ENCODE assay signal across 8 cellular contexts in genomic region chr12:46585854-46586621, GRCh38.
DNase-seq lines count a peak whose midpoint lies in the region; ATAC-seq and TF ChIP-seq lines count a peak whose summit lies in the region.

No MANE protein-coding gene starts in this region.

- TF ChIP-seq CTCF in lung (IDR thresholded peaks at IDR 0.05; ENCODE audit: control extremely low read depth, extremely low read depth) (no peak), omental fat pad (IDR thresholded peaks at IDR 0.05) (no peak)

- no peak overlapping the region for H3K4me3 ChIP-seq in lung

- peaks cover 0 to 2% of the 10 kb centered on the region in 2 donors for H3K9me3 ChIP-seq in lung (ENCODE audit: control insufficient read depth in 2 of 2, insufficient read depth in 1 of 2, low read length in 1 of 2)

- H3K27me3 ChIP-seq in lung (ENCODE audit: control insufficient read depth, insufficient read depth): no peaks in the 10 kb centered on the region

- DNase-seq in GDM1 (lab: John Stamatoyannopoulos, UW) (peak; percentile 18), NCI-H2196 treated with DMSO at 0.1 percent for 48 hours (lab: John Stamatoyannopoulos, UW; ENCODE audit: unreplicated experiment) (peak; percentile 13), lung (ENCODE audit: low spot score) (peak; percentile 37), 8988T (no peak), Ammon's horn (ENCODE audit: low spot score) (no peak), omental fat pad (ENCODE audit: low spot score) (no peak)
- peak; percentile 89 for DNase-seq in activated naive CD4-positive, alpha-beta T cell treated with anti-CD3 and anti-CD28 coated beads, Interleukin-2, amount 10 ng/mL, durations not matched to agents 7 days and 5 days

- ATAC-seq in lung (ENCODE audit: insufficient read depth, low FRiP score) (no peak), GM21786 (IDR thresholded peaks at IDR 0.05; ENCODE audit: unreplicated experiment) (no peak), omental fat pad (ENCODE audit: low FRiP score) (no peak)

- H3K27ac ChIP-seq in lung (ENCODE audit: low read depth in 1 of 2, low read length in 1 of 2): no peak overlapping the region

- H3K9me3 Mint-ChIP-seq in activated naive CD4-positive, alpha-beta T cell treated with anti-CD3 and anti-CD28 coated beads, Interleukin-2, amount 10 ng/mL, durations not matched to agents 7 days and 5 days: peaks cover 70% of the 10 kb centered on the region

- no peaks in the 10 kb centered on the region for H3K36me3 ChIP-seq in lung (ENCODE audit: control insufficient read depth in 2 of 2, insufficient read depth in 2 of 2, low read length in 2 of 2)

- peak overlapping the region; percentile 43 for H3K4me3 Mint-ChIP-seq in activated naive CD4-positive, alpha-beta T cell treated with anti-CD3 and anti-CD28 coated beads, Interleukin-2, amount 10 ng/mL, durations not matched to agents 7 days and 5 days

- WGBS in lung, 2 donors: 63 to 70% methylated on average over 7 of the region's 7 CpGs

- CTCF ChIA-PET in activated naive CD4-positive, alpha-beta T cell treated with anti-CD3 and anti-CD28 coated beads, Interleukin-2, amount 10 ng/mL, durations not matched to agents 7 days and 5 days (lab: Charles Lee): interaction anchor here (0.6 to 0.9 kb wide), 2 partner anchors 75 to 90 kb away, joined by 3 read pairs; no protein-coding TSS in a partner anchor

- H3K27me3 Mint-ChIP-seq in activated naive CD4-positive, alpha-beta T cell treated with anti-CD3 and anti-CD28 coated beads, Interleukin-2, amount 10 ng/mL, durations not matched to agents 7 days and 5 days: peaks cover 5% of the 10 kb centered on the region

- H3K4me1 ChIP-seq in lung (ENCODE audit: control insufficient read depth in 2 of 2, insufficient read depth in 2 of 2, low read length in 2 of 2): peaks cover 0 to 3% of the 10 kb centered on the region in 2 donors

- H3K4me1 Mint-ChIP-seq in activated naive CD4-positive, alpha-beta T cell treated with anti-CD3 and anti-CD28 coated beads, Interleukin-2, amount 10 ng/mL, durations not matched to agents 7 days and 5 days: peaks cover 51% of the 10 kb centered on the region

- peak overlapping the region; percentile 90 for H3K27ac Mint-ChIP-seq in activated naive CD4-positive, alpha-beta T cell treated with anti-CD3 and anti-CD28 coated beads, Interleukin-2, amount 10 ng/mL, durations not matched to agents 7 days and 5 days

- peaks cover 62% of the 10 kb centered on the region for H3K36me3 Mint-ChIP-seq in activated naive CD4-positive, alpha-beta T cell treated with anti-CD3 and anti-CD28 coated beads, Interleukin-2, amount 10 ng/mL, durations not matched to agents 7 days and 5 days

Comparison
In these comparisons a context has a peak if more than half of its experiments do, and no peak if none do; other contexts are left out.
1. DNase-seq: peak in GDM1 (single experiment), NCI-H2196 treated with DMSO at 0.1 percent for 48 hours (single experiment), activated naive CD4-positive, alpha-beta T cell treated with anti-CD3 and anti-CD28 coated beads, Interleukin-2, amount 10 ng/mL, durations not matched to agents 7 days and 5 days (single experiment) and lung (single experiment); none in 8988T (single experiment), Ammon's horn (single experiment) and omental fat pad (single experiment).